Comparison of ENCODE assay signal across 8 cellular contexts in genomic region chr5:119287547-119288073, GRCh38.
DNase-seq lines count a peak whose midpoint lies in the region; ATAC-seq, FAIRE-seq and TF ChIP-seq lines count a peak whose summit lies in the region.

No MANE protein-coding gene starts in this region.

- FAIRE-seq in A549 (lab: Jason Lieb, UNC): peak; percentile 13

- CTCF ChIA-PET in A549 (lab: Yijun Ruan, JAX): interaction anchor here (0.6 to 2.5 kb wide), 4 partner anchors 14 to 124 kb away, joined by 3 to 8 read pairs (median 5); no protein-coding TSS in a partner anchor

- peaks cover 13% of the 10 kb centered on the region for H3K36me3 Mint-ChIP-seq in activated naive CD8-positive, alpha-beta T cell

- H3K27ac Mint-ChIP-seq in activated naive CD8-positive, alpha-beta T cell: peak overlapping the region; percentile 98

- TF ChIP-seq RAD21 in A549 (conservative IDR thresholded peaks at IDR 0.05 in 1 of 2, IDR thresholded peaks at IDR 0.05 in 1 of 2): no peak

- ATAC-seq in A549 (peak; percentile 44 to 82; a peak in 3 of 6 replicates), GM19463 (IDR thresholded peaks at IDR 0.05; ENCODE audit: unreplicated experiment) (peak; percentile 30), sciatic nerve (no peak)

- TF ChIP-seq CTCF in A549 (IDR thresholded peaks at IDR 0.05): no peak

- intact Hi-C loops in sciatic nerve (cut with DNase I): no loop called here

- H3K9me3 ChIP-seq in A549: no peaks in the 10 kb centered on the region
- no peaks in the 10 kb centered on the region for H3K9me3 ChIP-seq in KOPT-K1 (ENCODE audit: insufficient read depth, low read length, poor library complexity, severe bottlenecking)

- H3K4me3 Mint-ChIP-seq in activated naive CD8-positive, alpha-beta T cell: peak overlapping the region; percentile 79

- POLR2A ChIA-PET in A549 (lab: Yijun Ruan, JAX): interaction anchor here (1.0 to 2.4 kb wide), 3 partner anchors 15 to 217 kb away, joined by 5 to 12 read pairs (median 9); partner anchors contain the start of gene DMXL1

- DNase-seq in A549 (ENCODE audit: low read depth in 1 of 2, low spot score in 1 of 2) (peak in 1 of 2 experiments; percentile 73), NCI-H1436 (lab: John Stamatoyannopoulos, UW) (no peak), substantia nigra (lab: John Stamatoyannopoulos, UW) (no peak), sciatic nerve (ENCODE audit: low spot score) (no peak)
- DNase-seq in stimulated activated CD4-positive, alpha-beta T cell treated with anti-CD3 and anti-CD28 coated beads, Interleukin-2, amount 100 ng/mL, for 24 hours: peak; percentile 46 to 61

- H3K36me3 ChIP-seq in KOPT-K1 (ENCODE audit: insufficient read depth, low read length): peaks cover 21% of the 10 kb centered on the region

- peaks cover 78% of the 10 kb centered on the region for H3K4me1 ChIP-seq in A549

- TF ChIP-seq POLR2A in A549 (IDR thresholded peaks at IDR 0.05; ENCODE audit: low read length): no peak

- H3K4me2 ChIP-seq in A549: peak overlapping the region; percentile 86

- H3K27me3 Mint-ChIP-seq in activated naive CD8-positive, alpha-beta T cell: no peaks in the 10 kb centered on the region

- H3K4me1 Mint-ChIP-seq in activated naive CD8-positive, alpha-beta T cell (ENCODE audit: low read depth): peaks cover 98% of the 10 kb centered on the region

- 0% methylated on average over 3 of the region's 3 CpGs for WGBS in A549 (ENCODE audit: missing lambda C conversion rate)

- H3K27ac ChIP-seq in A549 (peak overlapping the region; percentile 73 to 83), KOPT-K1 (ENCODE audit: low read depth, low read length, poor library complexity, severe bottlenecking) (peak overlapping the region; percentile 91), substantia nigra (ENCODE audit: low read depth, low read length, poor library complexity, severe bottlenecking) (no peak overlapping the region)

- peak; percentile 31 to 69; a peak in 2 of 5 replicates for TF ChIP-seq EP300 in A549 (IDR thresholded peaks at IDR 0.05)

- no peaks in the 10 kb centered on the region for H3K9me3 Mint-ChIP-seq in activated naive CD8-positive, alpha-beta T cell (ENCODE audit: low read depth)

- H3K4me3 ChIP-seq in A549: peak overlapping the region; percentile 23

TF ChIP-seq in A549, 52 proteins besides CTCF, POLR2A, EP300 and RAD21:
- peak; percentile 57 for TF ChIP-seq JUNB (IDR thresholded peaks at IDR 0.05)
- 0 out of 2 replicates have a peak, but pooled peaks have one; percentile 6 for TF ChIP-seq FOSL2 (IDR thresholded peaks at IDR 0.05)
- peak; percentile 76 for TF ChIP-seq FOSL2 (CRISPR knock-in tag; IDR thresholded peaks at IDR 0.05)
- TF ChIP-seq GATA3 (IDR thresholded peaks at IDR 0.05; ENCODE audit: borderline replicate concordance): peak; percentile 97
- TF ChIP-seq RNF2 (IDR thresholded peaks at IDR 0.05; ENCODE audit: borderline replicate concordance, low read depth): no peak
- no peak for TF ChIP-seq SMC3 (IDR thresholded peaks at IDR 0.05)
- 0 out of 3 replicates have a peak, but pooled peaks have one; percentile 35 for TF ChIP-seq BCL3 (IDR thresholded peaks at IDR 0.05)
- TF ChIP-seq MAX (IDR thresholded peaks at IDR 0.05): 0 out of 2 replicates have a peak, but pooled peaks have one; percentile 14
TF ChIP-seq in A549: peak in this region for 5.

Comparison
In these comparisons a context has a peak if more than half of its experiments do, and no peak if none do; other contexts are left out.
1. DNase-seq: peak in stimulated activated CD4-positive, alpha-beta T cell treated with anti-CD3 and anti-CD28 coated beads, Interleukin-2, amount 100 ng/mL, for 24 hours (2 of 2); none in NCI-H1436 (single experiment), substantia nigra (0 of 49) and sciatic nerve (single experiment).